ENCODE assay signal across 13 cellular contexts in the genomic region with DNA sequence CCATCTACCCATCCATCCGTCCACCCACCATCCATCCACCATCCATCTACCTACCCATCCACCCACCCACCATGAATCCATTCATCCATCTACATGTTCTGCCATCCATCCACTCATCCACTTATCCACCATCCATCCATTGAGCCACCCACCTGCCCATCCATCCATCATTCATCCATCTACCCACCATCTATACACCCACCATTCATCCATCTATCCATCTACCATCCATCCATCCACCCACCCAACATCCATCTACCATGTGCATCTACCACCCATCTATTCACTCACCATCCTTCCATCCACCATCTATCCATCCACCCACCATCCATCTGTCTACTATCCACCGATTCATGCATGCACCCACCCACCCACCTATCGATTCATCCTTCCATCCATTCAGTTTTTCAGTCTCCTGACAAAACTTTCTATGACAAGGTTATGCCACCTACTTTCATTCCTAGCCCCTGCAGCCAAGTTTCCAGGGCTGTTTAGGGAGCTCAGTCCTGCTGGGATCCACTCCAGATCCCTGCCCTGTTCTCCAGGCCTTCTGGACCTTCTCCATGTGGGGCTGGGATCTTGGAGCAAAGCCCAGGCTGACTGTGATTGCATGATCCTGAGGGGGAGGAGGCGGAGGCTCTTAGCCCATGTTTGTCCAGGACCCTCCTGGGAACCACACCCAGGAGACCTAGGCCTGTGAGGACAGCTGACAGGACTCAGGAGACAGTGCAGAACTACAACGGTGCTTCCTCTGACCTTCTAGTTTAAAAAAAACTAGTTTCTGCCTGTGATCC. TPM values are rescaled to one million over a fixed set of nuclear protein-coding genes. Genes with fewer than 3 reads are reported as not detected.
DNase-seq lines count a peak whose midpoint lies in the region; ATAC-seq and TF ChIP-seq lines count a peak whose summit lies in the region.
"Had no signal": no experiment of that assay in that cellular context is flagged by ENCODE, and none has a peak within 500 bp of the region (broad histone marks: within the 10 kb centered on the region; RNA-seq: fewer than 3 reads in every experiment).

No MANE protein-coding gene starts in this region.

- H3K27me3 ChIP-seq in adrenal gland: no peaks in the 10 kb centered on the region
- H3K27me3 ChIP-seq: vagina had no signal

- H3K4me3 ChIP-seq in adrenal gland: no peak overlapping the region
- H3K4me3 ChIP-seq: vagina had no signal

- H3K36me3 ChIP-seq in adrenal gland (replicated peaks in 1 of 2): no peaks in the 10 kb centered on the region
- H3K36me3 ChIP-seq: vagina had no signal

- H3K4me1 ChIP-seq in adrenal gland (replicated peaks in 1 of 2): no peaks in the 10 kb centered on the region

- ATAC-seq in HG03469 (IDR thresholded peaks at IDR 0.05; ENCODE audit: unreplicated experiment): no peak
- ATAC-seq in activated CD4-positive, CD25-positive, alpha-beta regulatory T cell treated with anti-CD3 and anti-CD28 coated beads, Interleukin-2, amount 50 U/mL, for 24 hours: no peak
- no peak for ATAC-seq in HG03378 (IDR thresholded peaks at IDR 0.05; ENCODE audit: unreplicated experiment)
- ATAC-seq: natural killer cell had no signal

- intact Hi-C loops in adrenal gland (cut with DNase I): no loop called here
- intact Hi-C loops in cardiac septum (cut with DNase I): loop anchor here (1.0 kb wide), 1 partner anchor 29 kb away; no protein-coding TSS in a partner anchor

- 69 to 73% (median 70%) methylated on average over 4 to 5 of the region's 5 CpGs for WGBS in adrenal gland, 4 donors

- DNase-seq in Ammon's horn (ENCODE audit: low spot score) (peak; percentile 66), adrenal gland (peak; percentile 28 to 63 (median 51)), cardiac septum (ENCODE audit: low spot score) (peak; percentile 90), nucleus accumbens (lab: John Stamatoyannopoulos, UW) (peak in 39 of 56 donors; percentile 2 to 74 (median 28)), NAMALWA (ENCODE audit: low spot score) (no peak)
- DNase-seq: natural killer cell, SK-N-SH had no signal

- no peak for TF ChIP-seq CTCF in adrenal gland (IDR thresholded peaks at IDR 0.05)

- no peaks in the 10 kb centered on the region for H3K9me3 ChIP-seq in adrenal gland (replicated peaks in 1 of 3)
- H3K9me3 ChIP-seq: SK-N-SH, vagina had no signal

- no peak overlapping the region for H3K27ac ChIP-seq in adrenal gland
- H3K27ac ChIP-seq: vagina had no signal

- TF ChIP-seq POLR2A in adrenal gland (IDR thresholded peaks at IDR 0.05): no peak

RNA-seq across cellular contexts. Expression of gene BCO1, which starts 27.4 kb away (rescaled TPM):
- not detected for total RNA-seq in adrenal gland
- polyA plus RNA-seq in adrenal gland: under 1 TPM in 1 of 3 donors, not detected in 2; 0.03 TPM
- not detected for total RNA-seq in cardiac septum
- total RNA-seq: activated CD8-positive, alpha-beta T cell treated with anti-CD3 and anti-CD28 coated beads for 36 hours; HT1080; natural killer cell; vagina had no signal

RNA-seq across cellular contexts. Expression of gene GAN, which starts 48.9 kb away (rescaled TPM):
- total RNA-seq in adrenal gland: 1 to 10 TPM; 3.0 to 7.5 (median 4.7) TPM
- polyA plus RNA-seq in adrenal gland: 1 to 10 TPM; 1.0 to 1.9 (median 1.5) TPM
- total RNA-seq in cardiac septum: 13.3 TPM
